Comparison of ENCODE assay signal across 21 cellular contexts in genomic region chr9:133653638-133654037, GRCh38. TPM values are rescaled to one million over a fixed set of nuclear protein-coding genes. Genes with fewer than 3 reads are reported as not detected.
DNase-seq lines count a peak whose midpoint lies in the region; ATAC-seq, FAIRE-seq and TF ChIP-seq lines count a peak whose summit lies in the region.
"Had no signal": no experiment of that assay in that cellular context is flagged by ENCODE, and none has a peak within 500 bp of the region (broad histone marks: within the 10 kb centered on the region; RNA-seq: fewer than 3 reads in every experiment).

No MANE protein-coding gene starts in this region.

- WGBS in K562 (ENCODE audit: insufficient coverage, low coverage, missing lambda C conversion rate): 1% methylated on average over 9 of the region's 9 CpGs
- 88% methylated on average over 9 of the region's 9 CpGs for WGBS in hepatocyte (ENCODE audit: low lambda C conversion rate, missing lambda C conversion rate)

- no peak overlapping the region for H3K4me3 ChIP-seq in K562
- no peak overlapping the region for H3K4me3 ChIP-seq in hepatocyte
- H3K4me3 ChIP-seq: GM23248 had no signal

- H2AFZ ChIP-seq in K562 (ENCODE audit: low read depth, low read length): no peak overlapping the region
- no peak overlapping the region for H2AFZ ChIP-seq in hepatocyte
- H2AFZ ChIP-seq: GM23248 had no signal

- H4K20me1 ChIP-seq in K562 (replicated peaks; ENCODE audit: control insufficient read depth, insufficient read depth, low read length) (peaks cover 16% of the 10 kb centered on the region), hepatocyte (ENCODE audit: insufficient read depth, poor library complexity, severe bottlenecking) (no peaks in the 10 kb centered on the region)

- peak; percentile 62 for DNase-seq in NCI-H1105 (lab: John Stamatoyannopoulos, UW)
- DNase-seq in K562 (ENCODE audit: extremely low read depth in 1 of 4, low spot score in 3 of 4): no peak
- no peak for DNase-seq in hepatocyte (ENCODE audit: low spot score)
- DNase-seq in stimulated activated CD4-positive, alpha-beta T cell treated with anti-CD3 and anti-CD28 coated beads, Interleukin-15, amount 100 ng/mL, for 24 hours: no peak
- DNase-seq: CD8-positive, alpha-beta T cell; COR-L47; DMS153; DMS79 treated with DMSO at 0.1 percent for 48 hours; EL; GDM1; GM23248; H7 had no signal

- H3K4me1 ChIP-seq in K562 (replicated peaks in 1 of 2; ENCODE audit: control insufficient read depth in 2 of 2, insufficient read depth in 2 of 2, low read length in 2 of 2) (peaks cover 0 to 9% of the 10 kb centered on the region in 2 experiments; a peak in 2 of 5 replicates), hepatocyte (ENCODE audit: insufficient read depth) (no peaks in the 10 kb centered on the region)

- no peak for TF ChIP-seq EP300 in Ishikawa (IDR thresholded peaks at IDR 0.05; ENCODE audit: borderline replicate concordance)
- no peak for TF ChIP-seq EP300 in K562 (IDR thresholded peaks at IDR 0.05; ENCODE audit: low read length)

- FAIRE-seq in K562 (lab: Jason Lieb, UNC): no peak
- FAIRE-seq: D721Med, GM12892, GM19239 had no signal

- CTCF ChIA-PET in K562 (lab: Yijun Ruan, JAX; ENCODE audit: low intra/inter-chr PET ratio): no interaction called here

- H3K4me2 ChIP-seq in K562 (ENCODE audit: insufficient read depth, low read length): no peak overlapping the region
- no peak overlapping the region for H3K4me2 ChIP-seq in hepatocyte

- intact Hi-C loops in K562 (cut with micrococcal nuclease): no loop called here

- H3K27ac ChIP-seq in K562 (ENCODE audit: extremely low read depth, low read depth, low read length): no peak overlapping the region
- no peak overlapping the region for H3K27ac ChIP-seq in hepatocyte
- H3K27ac ChIP-seq: GM23248, HL-60 had no signal

- H3K9me2 ChIP-seq in hepatocyte (replicated peaks; ENCODE audit: insufficient read depth): no peaks in the 10 kb centered on the region

- peaks cover 21 to 81% of the 10 kb centered on the region in 2 experiments; a peak in 4 of 5 replicates for H3K27me3 ChIP-seq in K562 (ENCODE audit: control insufficient read depth in 2 of 2, insufficient read depth in 2 of 2, low read length in 2 of 2)
- H3K27me3 ChIP-seq in hepatocyte: peaks cover 4% of the 10 kb centered on the region

- no peaks in the 10 kb centered on the region for H3K9me1 ChIP-seq in K562 (ENCODE audit: control insufficient read depth, insufficient read depth, low read length)

- TF ChIP-seq POLR2A in K562 (conservative IDR thresholded peaks at IDR 0.05): no peak

- H3K9ac ChIP-seq in K562 (ENCODE audit: insufficient read depth in 1 of 2, low read depth in 2 of 2, low read length in 2 of 2): no peak overlapping the region
- H3K9ac ChIP-seq: GM23248 had no signal

- no peak for TF ChIP-seq CTCF in K562 (IDR thresholded peaks at IDR 0.05 in 2 of 3, conservative IDR thresholded peaks at IDR 0.05 in 1 of 3; ENCODE audit: insufficient read depth in 2 of 3, low read depth in 1 of 3, low read length in 3 of 3)
- no peak for TF ChIP-seq CTCF in hepatocyte (IDR thresholded peaks at IDR 0.05; ENCODE audit: poor library complexity)

- H3K36me3 ChIP-seq in K562 (ENCODE audit: control insufficient read depth, insufficient read depth, low read length) (no peaks in the 10 kb centered on the region), hepatocyte (replicated peaks; ENCODE audit: insufficient read depth, low read depth) (no peaks in the 10 kb centered on the region)

- TF ChIP-seq RAD21 in Ishikawa (IDR thresholded peaks at IDR 0.05; ENCODE audit: low read depth) (no peak), K562 (CRISPR knock-in tag; conservative IDR thresholded peaks at IDR 0.05 in 1 of 2, IDR thresholded peaks at IDR 0.05 in 1 of 2) (no peak)

- BruUV-seq in K562 (replicated peaks; lab: Mats Ljungman, UMichigan): no TSS peak

- H3K9me3 ChIP-seq in K562 (replicated peaks; ENCODE audit: control insufficient read depth, insufficient read depth, low read depth, low read length) (no peaks in the 10 kb centered on the region), hepatocyte (ENCODE audit: low read depth) (no peaks in the 10 kb centered on the region)

- ATAC-seq in K562 (no peak), GM21737 (IDR thresholded peaks at IDR 0.05; ENCODE audit: unreplicated experiment) (no peak)
- ATAC-seq: CD8-positive, alpha-beta T cell had no signal

- no peaks in the 10 kb centered on the region for H3K79me2 ChIP-seq in K562 (ENCODE audit: control insufficient read depth, insufficient read depth, low read length)
- H3K79me2 ChIP-seq in hepatocyte: no peaks in the 10 kb centered on the region

- POLR2A ChIA-PET in K562 (lab: Yijun Ruan, JAX): interaction anchor here (0.5 to 0.6 kb wide), 2 partner anchors 8 to 14 kb away, joined by 3 read pairs; no protein-coding TSS in a partner anchor

- in situ Hi-C loops in K562 (cut with MboI): no loop called here

TF ChIP-seq in Ishikawa, 13 proteins besides CTCF, POLR2A, EP300 and RAD21:
- TF ChIP-seq USF1 (IDR thresholded peaks at IDR 0.05): peak; percentile 78
- TF ChIP-seq MAX (IDR thresholded peaks at IDR 0.05): no peak

TF ChIP-seq in K562, 482 proteins besides CTCF, POLR2A, EP300 and RAD21 (continues in another document):
- TF ChIP-seq MEF2A (IDR thresholded peaks at IDR 0.05; ENCODE audit: control insufficient read depth, low read depth, low read length) (no peak), U2AF2 (optimal IDR thresholded peaks at IDR 0.05; ENCODE audit: low read depth, low read length) (no peak), GATA2 (CRISPR knock-in tag; IDR thresholded peaks at IDR 0.05) (no peak), USF1 (CRISPR knock-in tag; IDR thresholded peaks at IDR 0.05) (peak; percentile 54), ZNF696 (CRISPR knock-in tag; conservative IDR thresholded peaks at IDR 0.05) (no peak), BACH1 (tag; IDR thresholded peaks at IDR 0.05) (no peak), ZNF124 (CRISPR knock-in tag; IDR thresholded peaks at IDR 0.05) (no peak)

RNA-seq across cellular contexts. Expression of gene DBH, which starts 17.5 kb away (rescaled TPM):
- total RNA-seq in K562 (2011; cell fraction: chromatin; rRNA removed; ENCODE audit: low replicate concordance): not detected in 2 replicates
- not detected in 2 replicates for total RNA-seq in K562 (2011; cell fraction: nucleolus; rRNA removed)
- total RNA-seq in K562 (2011; cell fraction: nucleoplasm; rRNA removed): not detected in 2 replicates
- total RNA-seq in K562 (2014; rRNA removed): not detected in 2 replicates
- total RNA-seq in K562 (2014; rRNA removed; fragmentation: Illumina TruSeq; extraction: Trizol): not detected in 2 replicates
- total RNA-seq in K562 (2015; rRNA removed; fragmentation: Illumina TruSeq; extraction: Trizol): not detected in 2 replicates
- total RNA-seq in K562 (2021): not detected in 2 replicates
- not detected in 2 replicates for polyA plus RNA-seq in K562 (2011; rRNA removed)
- not detected in 2 replicates for polyA plus RNA-seq in K562 (2011; cell fraction: cytosol; rRNA removed)
- not detected in 2 replicates for polyA plus RNA-seq in K562 (2011; cell fraction: nucleus; rRNA removed)
- not detected in 2 replicates for polyA plus RNA-seq in K562 (2012)
- not detected in 2 replicates for polyA plus RNA-seq in K562 (2014; fragmentation: Illumina TruSeq; extraction: Trizol)
- polyA plus RNA-seq in K562 (2014; fragmentation: Nextera tagmentation; extraction: Ambion mirVana): not detected
- polyA plus RNA-seq in K562 (2014; rRNA removed): not detected in 2 replicates
- not detected in 2 replicates for polyA minus RNA-seq in K562 (2011; rRNA and poly(A)+ RNA removed)
- not detected in 2 replicates for polyA minus RNA-seq in K562 (2011; cell fraction: cytosol; rRNA and poly(A)+ RNA removed)
- not detected in 2 replicates for polyA minus RNA-seq in K562 (2011; cell fraction: nucleus; rRNA and poly(A)+ RNA removed)
- not detected in 2 replicates for total RNA-seq in hepatocyte
- 0.32 and 0.44 TPM in 2 replicates for polyA plus RNA-seq in hepatocyte
- total RNA-seq: A673, GM23248 had no signal
- polyA plus RNA-seq: BJ, CD14-positive monocyte, GM23248 had no signal

RNA-seq across cellular contexts. Expression of gene FAM163B, which starts 44.4 kb away (rescaled TPM):
- not detected in 2 replicates for total RNA-seq in K562 (2011; cell fraction: chromatin; rRNA removed; ENCODE audit: low replicate concordance)
- total RNA-seq in K562 (2011; cell fraction: nucleolus; rRNA removed): not detected in 2 replicates
- total RNA-seq in K562 (2011; cell fraction: nucleoplasm; rRNA removed): not detected in 2 replicates
- total RNA-seq in K562 (2014; rRNA removed): not detected in 2 replicates
- not detected in 2 replicates for total RNA-seq in K562 (2014; rRNA removed; fragmentation: Illumina TruSeq; extraction: Trizol)
- not detected in 2 replicates for total RNA-seq in K562 (2015; rRNA removed; fragmentation: Illumina TruSeq; extraction: Trizol)
- not detected in 2 replicates for total RNA-seq in K562 (2021)
- not detected in 2 replicates for polyA plus RNA-seq in K562 (2011; rRNA removed)
- polyA plus RNA-seq in K562 (2011; cell fraction: cytosol; rRNA removed): not detected in 2 replicates
- not detected in 2 replicates for polyA plus RNA-seq in K562 (2011; cell fraction: nucleus; rRNA removed)
- polyA plus RNA-seq in K562 (2012): not detected in 2 replicates
- polyA plus RNA-seq in K562 (2014; fragmentation: Illumina TruSeq; extraction: Trizol): not detected in 2 replicates
- not detected for polyA plus RNA-seq in K562 (2014; fragmentation: Nextera tagmentation; extraction: Ambion mirVana)
- polyA plus RNA-seq in K562 (2014; rRNA removed): not detected in 2 replicates
- polyA minus RNA-seq in K562 (2011; rRNA and poly(A)+ RNA removed): not detected in 2 replicates
- not detected in 2 replicates for polyA minus RNA-seq in K562 (2011; cell fraction: cytosol; rRNA and poly(A)+ RNA removed)
- polyA minus RNA-seq in K562 (2011; cell fraction: nucleus; rRNA and poly(A)+ RNA removed): not detected in 2 replicates
- 0.68 and 1.0 TPM in 2 replicates for total RNA-seq in hepatocyte
- polyA plus RNA-seq in hepatocyte: 0.35 TPM in 1 of 2 replicates, not detected in the other
- total RNA-seq: A673; CD8-positive, alpha-beta T cell; GM23248 had no signal
- polyA plus RNA-seq: BJ, CD14-positive monocyte, GM23248 had no signal
